In the genomic region with DNA sequence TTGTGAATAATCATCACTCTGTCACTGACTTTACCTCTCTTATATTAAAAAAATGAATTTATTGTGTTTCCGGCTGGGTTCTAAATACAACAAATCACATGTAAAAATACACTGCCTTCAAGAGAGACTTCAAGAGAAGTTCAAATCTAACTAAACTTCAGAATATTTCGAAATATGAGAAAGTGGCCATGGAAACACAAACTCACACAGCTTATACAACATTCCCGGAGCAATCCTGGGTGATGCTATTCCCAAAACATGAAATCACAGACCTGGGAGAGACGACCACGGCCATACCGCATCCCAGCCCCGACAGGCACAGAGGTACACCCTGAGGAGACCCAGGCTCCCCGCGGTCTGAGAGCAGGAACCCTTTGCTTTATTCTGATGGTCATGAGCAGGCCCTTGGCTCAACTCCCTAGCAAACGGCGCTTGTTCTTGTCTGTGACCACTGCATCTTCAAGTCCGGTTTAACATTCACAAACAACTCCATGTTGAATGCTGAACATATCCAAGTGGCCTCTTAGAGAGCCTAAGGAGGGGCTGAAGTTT, we compare ENCODE assay signal across 24 cellular contexts.
"Had no signal": no experiment of that assay in that cellular context is flagged by ENCODE, and none has a peak within 500 bp of the region (broad histone marks: within the 10 kb centered on the region; RNA-seq: fewer than 3 reads in every experiment).

No MANE protein-coding gene starts in this region.

- DNase-seq: cortex of kidney; effector CD4-positive, alpha-beta T cell; foreskin fibroblast; gastrocnemius medialis; head of caudate nucleus; kidney; sigmoid colon; stimulated activated CD4-positive, alpha-beta T cell treated with anti-CD3 and anti-CD28 coated beads, Interleukin-4, amount 100 ng/mL, for 4 hours; stimulated activated naive CD8-positive, alpha-beta T cell treated with anti-CD3 and anti-CD28 coated beads, Interleukin-15, Interleukin-2, amounts not matched to agents 100 U/mL and 50 U/mL, for 24 hours; substantia nigra; testis; tibial artery had no signal

- H3K9me3 Mint-ChIP-seq: memory B cell; natural killer cell treated with Interleukin-12 subunit alpha and Interleukin-12 subunit beta and Interleukin-15 and Interleukin-18, amount 100 ng/mL, for 72 hours; stimulated activated memory B cell treated with anti-CD40 and anti-IgM and Interleukin-4, amounts not matched to agents 10 μg/mL and 1 μg/mL and 100 μg/mL, for 72 hours; type B pancreatic cell had no signal

- H3K27ac Mint-ChIP-seq: natural killer cell treated with Interleukin-12 subunit alpha and Interleukin-12 subunit beta and Interleukin-15 and Interleukin-18, amount 100 ng/mL, for 72 hours; progenitor cell of endocrine pancreas; type B pancreatic cell had no signal

- ATAC-seq: esophagus mucosa; gastrocnemius medialis; left lobe of liver; stimulated activated memory B cell treated with anti-CD40 and anti-IgM and Interleukin-4, amounts not matched to agents 10 μg/mL and 1 μg/mL and 100 μg/mL, for 72 hours; stimulated activated naive CD8-positive, alpha-beta T cell treated with anti-CD3 and anti-CD28 coated beads, Interleukin-15, Interleukin-2, amounts not matched to agents 100 U/mL and 50 U/mL, for 24 hours had no signal

- H3K27ac ChIP-seq: epithelial cell of prostate, gastrocnemius medialis, hepatocyte, neutrophil, parathyroid adenoma, sigmoid colon, testis, tibial artery had no signal

- H3K36me3 ChIP-seq: gastrocnemius medialis, neutrophil, sigmoid colon, tibial artery had no signal

- H3K27me3 Mint-ChIP-seq: memory B cell; natural killer cell treated with Interleukin-12 subunit alpha and Interleukin-12 subunit beta and Interleukin-15 and Interleukin-18, amount 100 ng/mL, for 72 hours; progenitor cell of endocrine pancreas; stimulated activated memory B cell treated with anti-CD40 and anti-IgM and Interleukin-4, amounts not matched to agents 10 μg/mL and 1 μg/mL and 100 μg/mL, for 72 hours; type B pancreatic cell had no signal

- H3K9ac ChIP-seq: parathyroid adenoma had no signal

- H2AFZ ChIP-seq: hepatocyte, parathyroid adenoma had no signal

- H3K4me1 ChIP-seq: gastrocnemius medialis, parathyroid adenoma, sigmoid colon, testis had no signal

- H3K36me3 Mint-ChIP-seq: natural killer cell treated with Interleukin-12 subunit alpha and Interleukin-12 subunit beta and Interleukin-15 and Interleukin-18, amount 100 ng/mL, for 72 hours; type B pancreatic cell had no signal

- H3K27me3 ChIP-seq: gastrocnemius medialis, hepatocyte, neutrophil, sigmoid colon, testis, tibial artery had no signal

- H3K4me3 Mint-ChIP-seq: memory B cell; natural killer cell treated with Interleukin-12 subunit alpha and Interleukin-12 subunit beta and Interleukin-15 and Interleukin-18, amount 100 ng/mL, for 72 hours; stimulated activated memory B cell treated with anti-CD40 and anti-IgM and Interleukin-4, amounts not matched to agents 10 μg/mL and 1 μg/mL and 100 μg/mL, for 72 hours; type B pancreatic cell had no signal

- H3K9me3 ChIP-seq: gastrocnemius medialis, neutrophil, sigmoid colon, testis, tibial artery had no signal

- H3K4me3 ChIP-seq: gastrocnemius medialis, hepatocyte, lung, sigmoid colon, testis, tibial artery had no signal

- H3K4me2 ChIP-seq: hepatocyte had no signal
